1 cellular context compared by ENCODE assay signal in the genomic region with DNA sequence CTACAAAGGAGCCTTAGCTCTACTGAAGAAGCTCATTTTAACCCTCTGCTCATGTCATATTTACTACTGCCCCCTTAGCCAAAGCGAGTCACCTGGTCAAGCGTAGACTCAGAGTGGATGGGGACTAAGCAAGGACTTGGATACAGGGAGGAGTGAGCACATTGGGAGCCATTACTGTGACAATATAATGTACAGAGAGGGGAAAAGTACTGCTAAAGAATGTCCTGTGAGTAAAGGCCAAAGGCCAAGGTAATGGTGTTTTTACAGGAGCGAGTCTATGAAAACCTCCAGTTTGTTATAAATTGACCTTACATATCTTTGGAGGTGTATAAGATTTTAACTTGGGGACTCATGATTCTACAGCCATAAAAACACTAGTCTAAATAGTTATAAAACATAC.
TF ChIP-seq lines count a peak whose summit lies in the region.

No MANE protein-coding gene starts in this region.

TF ChIP-seq in IMR-90, 13 proteins besides CTCF, POLR2A, EP300 and RAD21:
- no peak for TF ChIP-seq MXI1 (IDR thresholded peaks at IDR 0.05; ENCODE audit: borderline replicate concordance, low read depth, low read length)
- no peak for TF ChIP-seq RFX5 (IDR thresholded peaks at IDR 0.05; ENCODE audit: low read depth, low read length)
- TF ChIP-seq, protein P1, sequence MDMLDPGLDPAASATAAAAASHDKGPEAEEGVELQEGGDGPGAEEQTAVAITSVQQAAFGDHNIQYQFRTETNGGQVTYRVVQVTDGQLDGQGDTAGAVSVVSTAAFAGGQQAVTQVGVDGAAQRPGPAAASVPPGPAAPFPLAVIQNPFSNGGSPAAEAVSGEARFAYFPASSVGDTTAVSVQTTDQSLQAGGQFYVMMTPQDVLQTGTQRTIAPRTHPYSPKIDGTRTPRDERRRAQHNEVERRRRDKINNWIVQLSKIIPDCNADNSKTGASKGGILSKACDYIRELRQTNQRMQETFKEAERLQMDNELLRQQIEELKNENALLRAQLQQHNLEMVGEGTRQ (IDR thresholded peaks at IDR 0.05; ENCODE audit: low read depth, low read length), result no peak
- TF ChIP-seq FOS (IDR thresholded peaks at IDR 0.05; ENCODE audit: low read depth, low read length), result no peak
- no peak for TF ChIP-seq CHD1 (IDR thresholded peaks at IDR 0.05; ENCODE audit: low read depth, low read length)
- TF ChIP-seq BHLHE40 (IDR thresholded peaks at IDR 0.05; ENCODE audit: low read depth, low read length), result no peak
- no peak for TF ChIP-seq NFE2L2 (IDR thresholded peaks at IDR 0.05; ENCODE audit: low read depth, low read length)
- TF ChIP-seq MAZ (IDR thresholded peaks at IDR 0.05; ENCODE audit: borderline replicate concordance, low read depth, low read length), result no peak
- no peak for TF ChIP-seq MAFK (IDR thresholded peaks at IDR 0.05; ENCODE audit: low read depth, low read length)
- TF ChIP-seq, protein P2, sequence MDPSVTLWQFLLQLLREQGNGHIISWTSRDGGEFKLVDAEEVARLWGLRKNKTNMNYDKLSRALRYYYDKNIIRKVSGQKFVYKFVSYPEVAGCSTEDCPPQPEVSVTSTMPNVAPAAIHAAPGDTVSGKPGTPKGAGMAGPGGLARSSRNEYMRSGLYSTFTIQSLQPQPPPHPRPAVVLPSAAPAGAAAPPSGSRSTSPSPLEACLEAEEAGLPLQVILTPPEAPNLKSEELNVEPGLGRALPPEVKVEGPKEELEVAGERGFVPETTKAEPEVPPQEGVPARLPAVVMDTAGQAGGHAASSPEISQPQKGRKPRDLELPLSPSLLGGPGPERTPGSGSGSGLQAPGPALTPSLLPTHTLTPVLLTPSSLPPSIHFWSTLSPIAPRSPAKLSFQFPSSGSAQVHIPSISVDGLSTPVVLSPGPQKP (IDR thresholded peaks at IDR 0.05; ENCODE audit: borderline replicate concordance, low read depth, low read length), result no peak
